In the genomic region with DNA sequence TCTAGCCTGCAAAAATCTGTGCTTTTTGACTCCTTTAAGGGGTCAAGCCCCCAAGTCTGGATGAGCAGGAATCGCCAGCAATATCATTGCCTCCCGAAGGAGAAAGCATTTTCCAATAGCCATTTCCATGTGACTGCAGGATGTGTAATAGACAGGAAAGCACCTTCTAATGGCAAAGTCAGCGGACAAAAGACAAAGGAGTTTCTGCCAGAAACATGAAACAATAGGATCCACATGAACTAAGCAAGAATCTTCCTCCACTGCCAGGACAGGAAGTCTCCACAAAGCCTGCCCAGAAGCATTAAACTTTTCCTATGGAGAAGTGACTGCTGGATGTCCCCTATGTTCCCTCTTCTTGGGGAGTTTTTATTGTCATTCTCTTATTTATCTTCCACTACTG, we compare ENCODE assay signal across 28 cellular contexts.
"Had no signal": no experiment of that assay in that cellular context is flagged by ENCODE, and none has a peak within 500 bp of the region (broad histone marks: within the 10 kb centered on the region; RNA-seq: fewer than 3 reads in every experiment).

No MANE protein-coding gene starts in this region.

- H3K79me2 ChIP-seq: hepatocyte had no signal

- H3K36me3 ChIP-seq: gastrocnemius medialis, right lobe of liver, suprapubic skin, transverse colon, vagina had no signal

- H3K4me3 ChIP-seq: gastrocnemius medialis, hepatocyte, lung, psoas muscle, right lobe of liver, smooth muscle cell, suprapubic skin, transverse colon, vagina had no signal

- H3K27me3 Mint-ChIP-seq: memory B cell; stimulated activated naive CD8-positive, alpha-beta T cell treated with anti-CD3 and anti-CD28 coated beads, Interleukin-15, amount 100 ng/mL, for 72 hours had no signal

- H3K27me3 ChIP-seq: gastrocnemius medialis, hepatocyte, right lobe of liver, suprapubic skin, transverse colon, vagina had no signal

- H3K9me3 ChIP-seq: gastrocnemius medialis, psoas muscle, right lobe of liver, suprapubic skin, transverse colon, vagina had no signal

- H3K4me3 Mint-ChIP-seq: endodermal cell; memory B cell; natural killer cell; stimulated activated naive CD8-positive, alpha-beta T cell treated with anti-CD3 and anti-CD28 coated beads, Interleukin-15, amount 100 ng/mL, for 72 hours had no signal

- H3K4me1 ChIP-seq: psoas muscle, right lobe of liver, suprapubic skin, transverse colon, vagina had no signal

- H3K9me3 Mint-ChIP-seq: endodermal cell; natural killer cell; stimulated activated naive CD8-positive, alpha-beta T cell treated with anti-CD3 and anti-CD28 coated beads, Interleukin-15, amount 100 ng/mL, for 72 hours had no signal

- ATAC-seq: esophagus mucosa; gastrocnemius medialis; left colon; natural killer cell; psoas muscle; stimulated activated naive CD8-positive, alpha-beta T cell treated with anti-CD3 and anti-CD28 coated beads, Interleukin-15, amount 100 ng/mL, for 72 hours had no signal

- H3K36me3 Mint-ChIP-seq: memory B cell, natural killer cell had no signal

- H2AFZ ChIP-seq: hepatocyte had no signal

- DNase-seq: cerebellar nuclear complex; cortex of kidney; effector CD4-positive, alpha-beta T cell; endodermal cell; gastrocnemius medialis; head of caudate nucleus; left colon; natural killer cell; nucleus accumbens; posterior cingulate gyrus; psoas muscle; right lobe of liver; stimulated activated CD4-positive, alpha-beta T cell treated with anti-CD3 and anti-CD28 coated beads, Interleukin-12 subunit alpha, Interleukin-12 subunit beta, amount 100 ng/mL, for 4 hours; stimulated activated CD4-positive, alpha-beta T cell treated with anti-CD3 and anti-CD28 coated beads, Interleukin-1b, Interleukin-23, amount 100 ng/mL, for 48 hours; stimulated activated CD4-positive, alpha-beta T cell treated with anti-CD3 and anti-CD28 coated beads, Interleukin-4, amount 100 ng/mL, for 1 hour; stimulated activated CD8-positive, alpha-beta memory T cell treated with anti-CD3 and anti-CD28 coated beads, Interleukin-4, amount 100 ng/mL, for 48 hours; stimulated activated naive CD4-positive, alpha-beta T cell; stimulated activated naive CD8-positive, alpha-beta T cell treated with anti-CD3 and anti-CD28 coated beads, Interleukin-15, amount 100 ng/mL, for 72 hours; transverse colon had no signal

- H3K4me2 ChIP-seq: hepatocyte, smooth muscle cell had no signal

- FAIRE-seq: islet of Langerhans had no signal

- H3K27ac ChIP-seq: epithelial cell of prostate, gastrocnemius medialis, hepatocyte, psoas muscle, right lobe of liver, suprapubic skin, transverse colon, vagina had no signal

- H3K4me1 Mint-ChIP-seq: endodermal cell; memory B cell; natural killer cell; stimulated activated naive CD8-positive, alpha-beta T cell treated with anti-CD3 and anti-CD28 coated beads, Interleukin-15, amount 100 ng/mL, for 72 hours had no signal

- H3K27ac Mint-ChIP-seq: endodermal cell; memory B cell; natural killer cell; stimulated activated naive CD8-positive, alpha-beta T cell treated with anti-CD3 and anti-CD28 coated beads, Interleukin-15, amount 100 ng/mL, for 72 hours had no signal
